In the genomic region with DNA sequence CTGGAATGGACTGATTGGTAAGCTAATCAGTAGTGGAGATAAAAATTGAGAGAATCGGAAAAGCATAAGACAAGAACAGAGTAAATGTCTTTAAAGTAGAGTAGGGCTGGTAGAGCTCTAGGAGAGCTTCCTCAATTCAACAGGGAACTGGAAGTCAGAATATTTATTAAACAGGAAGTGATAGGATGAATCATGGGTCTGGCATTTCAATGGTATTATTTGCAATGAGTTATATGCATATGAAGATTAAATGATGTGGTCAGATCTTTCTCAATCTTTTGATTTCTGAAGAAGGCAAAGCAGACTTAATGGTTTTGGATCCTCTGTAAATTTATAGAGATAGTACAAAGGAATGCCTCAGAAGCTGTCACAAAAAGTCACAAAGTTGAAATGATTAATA, we compare ENCODE assay signal across 20 cellular contexts.
DNase-seq lines count a peak whose midpoint lies in the region; ATAC-seq, FAIRE-seq and TF ChIP-seq lines count a peak whose summit lies in the region.
"Had no signal": no experiment of that assay in that cellular context is flagged by ENCODE, and none has a peak within 500 bp of the region (broad histone marks: within the 10 kb centered on the region; RNA-seq: fewer than 3 reads in every experiment).

No MANE protein-coding gene starts in this region.

- in situ Hi-C loops in K562 (cut with MboI): no loop called here

- H3K4me3 ChIP-seq in NB4 (ENCODE audit: low read depth, low read length): no peak overlapping the region
- H3K4me3 ChIP-seq in K562: no peak overlapping the region
- no peak overlapping the region for H3K4me3 ChIP-seq in CD4-positive, alpha-beta memory T cell (ENCODE audit: low read length in 2 of 2)
- H3K4me3 ChIP-seq: adrenal gland, GM12878, left ventricle myocardium inferior, psoas muscle had no signal

- no TSS peak for BruUV-seq in K562 (replicated peaks; lab: Mats Ljungman, UMichigan)

- no peak overlapping the region for H3K27ac Mint-ChIP-seq in CD4-positive, alpha-beta memory T cell
- no peak overlapping the region for H3K27ac Mint-ChIP-seq in activated naive CD8-positive, alpha-beta T cell treated with anti-CD3 and anti-CD28 coated beads for 36 hours
- H3K27ac Mint-ChIP-seq: activated CD4-positive, alpha-beta memory T cell treated with anti-CD3 and anti-CD28 coated beads, Interleukin-2, amount 10 ng/mL, durations not matched to agents 7 days and 5 days; activated T-helper 1 cell treated with anti-CD3 and anti-CD28 coated beads, Interleukin-12 subunit alpha, Interleukin-12 subunit beta, Interleukin-2, Interleukin-4 antibody, amounts not matched to agents 30 ng/mL and 10 ng/mL and 1 ng/mL, durations not matched to agents 14 hours and 24 hours and 36 hours; B cell; naive B cell had no signal

- no peaks in the 10 kb centered on the region for H3K36me3 ChIP-seq in K562 (ENCODE audit: control insufficient read depth, insufficient read depth, low read length)
- H3K36me3 ChIP-seq in CD4-positive, alpha-beta memory T cell (ENCODE audit: insufficient read depth, low read length): no peaks in the 10 kb centered on the region
- H3K36me3 ChIP-seq: adrenal gland, left ventricle myocardium inferior had no signal

- 44% methylated on average over 1 of the region's 1 CpG for WGBS in K562 (ENCODE audit: insufficient coverage, low coverage, missing lambda C conversion rate)

- H4K20me1 ChIP-seq in K562 (replicated peaks; ENCODE audit: control insufficient read depth, insufficient read depth, low read length): no peaks in the 10 kb centered on the region

- no peak overlapping the region for H3K4me3 Mint-ChIP-seq in CD4-positive, alpha-beta memory T cell
- H3K4me3 Mint-ChIP-seq in activated naive CD8-positive, alpha-beta T cell treated with anti-CD3 and anti-CD28 coated beads for 36 hours: no peak overlapping the region
- H3K4me3 Mint-ChIP-seq: activated CD4-positive, alpha-beta memory T cell treated with anti-CD3 and anti-CD28 coated beads, Interleukin-2, amount 10 ng/mL, durations not matched to agents 7 days and 5 days; activated T-helper 1 cell treated with anti-CD3 and anti-CD28 coated beads, Interleukin-12 subunit alpha, Interleukin-12 subunit beta, Interleukin-2, Interleukin-4 antibody, amounts not matched to agents 30 ng/mL and 10 ng/mL and 1 ng/mL, durations not matched to agents 14 hours and 24 hours and 36 hours; B cell; naive B cell had no signal

- ATAC-seq in K562 (no peak), GM19324 (IDR thresholded peaks at IDR 0.05; ENCODE audit: low FRiP score, unreplicated experiment) (no peak)
- ATAC-seq: GM12878, psoas muscle had no signal

- TF ChIP-seq CTCF in NB4 (IDR thresholded peaks at IDR 0.05; ENCODE audit: low read depth, low read length): no peak
- TF ChIP-seq CTCF in K562 (IDR thresholded peaks at IDR 0.05 in 2 of 3, conservative IDR thresholded peaks at IDR 0.05 in 1 of 3; ENCODE audit: insufficient read depth in 2 of 3, low read depth in 1 of 3, low read length in 3 of 3): no peak

- H3K9ac ChIP-seq in K562 (ENCODE audit: insufficient read depth in 1 of 2, low read depth in 2 of 2, low read length in 2 of 2): no peak overlapping the region

- no peaks in the 10 kb centered on the region for H3K4me1 Mint-ChIP-seq in CD4-positive, alpha-beta memory T cell
- H3K4me1 Mint-ChIP-seq in activated naive CD8-positive, alpha-beta T cell treated with anti-CD3 and anti-CD28 coated beads for 36 hours: no peaks in the 10 kb centered on the region
- H3K4me1 Mint-ChIP-seq: activated CD4-positive, alpha-beta memory T cell treated with anti-CD3 and anti-CD28 coated beads, Interleukin-2, amount 10 ng/mL, durations not matched to agents 7 days and 5 days; B cell; naive B cell had no signal

- H3K36me3 Mint-ChIP-seq in CD4-positive, alpha-beta memory T cell: no peaks in the 10 kb centered on the region
- no peaks in the 10 kb centered on the region for H3K36me3 Mint-ChIP-seq in activated naive CD8-positive, alpha-beta T cell treated with anti-CD3 and anti-CD28 coated beads for 36 hours
- H3K36me3 Mint-ChIP-seq: naive B cell had no signal

- intact Hi-C loops in K562 (cut with micrococcal nuclease): no loop called here
- intact Hi-C loops in CD4-positive, alpha-beta memory T cell (cut with micrococcal nuclease): no loop called here

- TF ChIP-seq POLR2A in NB4 (IDR thresholded peaks at IDR 0.05; ENCODE audit: extremely low read depth, insufficient read length) (no peak), K562 (conservative IDR thresholded peaks at IDR 0.05) (no peak)

- POLR2A ChIA-PET in K562 (lab: Yijun Ruan, JAX): no interaction called here
- POLR2A ChIA-PET in CD4-positive, alpha-beta memory T cell (lab: Charles Lee; ENCODE audit: partially characterized antibody): no interaction called here

- no peaks in the 10 kb centered on the region for H3K9me3 ChIP-seq in K562 (replicated peaks; ENCODE audit: control insufficient read depth, insufficient read depth, low read depth, low read length)
- H3K9me3 ChIP-seq in CD4-positive, alpha-beta memory T cell (ENCODE audit: control insufficient read depth in 1 of 2, low read length in 2 of 2): no peaks in the 10 kb centered on the region
- H3K9me3 ChIP-seq: adrenal gland, left ventricle myocardium inferior, psoas muscle had no signal

- peaks cover 0 to under 1% (median 0%) of the 10 kb centered on the region in 8 donors for H3K9me3 Mint-ChIP-seq in CD4-positive, alpha-beta memory T cell
- no peaks in the 10 kb centered on the region for H3K9me3 Mint-ChIP-seq in activated naive CD8-positive, alpha-beta T cell treated with anti-CD3 and anti-CD28 coated beads for 36 hours
- H3K9me3 Mint-ChIP-seq: activated CD4-positive, alpha-beta memory T cell treated with anti-CD3 and anti-CD28 coated beads, Interleukin-2, amount 10 ng/mL, durations not matched to agents 7 days and 5 days; activated T-helper 1 cell treated with anti-CD3 and anti-CD28 coated beads, Interleukin-12 subunit alpha, Interleukin-12 subunit beta, Interleukin-2, Interleukin-4 antibody, amounts not matched to agents 30 ng/mL and 10 ng/mL and 1 ng/mL, durations not matched to agents 14 hours and 24 hours and 36 hours had no signal

- H3K4me1 ChIP-seq in K562 (replicated peaks in 1 of 2; ENCODE audit: control insufficient read depth in 2 of 2, insufficient read depth in 2 of 2, low read length in 2 of 2): peaks cover 0 to 2% of the 10 kb centered on the region in 2 experiments; a peak in 1 of 5 replicates
- H3K4me1 ChIP-seq in CD4-positive, alpha-beta memory T cell (ENCODE audit: insufficient read depth, low read length): no peaks in the 10 kb centered on the region
- H3K4me1 ChIP-seq: adrenal gland, left ventricle myocardium inferior, psoas muscle had no signal

- TF ChIP-seq RAD21 in K562 (CRISPR knock-in tag; conservative IDR thresholded peaks at IDR 0.05 in 1 of 2, IDR thresholded peaks at IDR 0.05 in 1 of 2): no peak

- no peaks in the 10 kb centered on the region for H3K79me2 ChIP-seq in K562 (ENCODE audit: control insufficient read depth, insufficient read depth, low read length)

- peak; percentile 47 for DNase-seq in EL
- peak; percentile 21 for DNase-seq in NB4 (ENCODE audit: low read depth)
- DNase-seq in K562 (ENCODE audit: extremely low read depth in 1 of 4, low spot score in 3 of 4): no peak
- peak; percentile 50 for DNase-seq in kidney tubule cell (ENCODE audit: low spot score)
- no peak for DNase-seq in DMS 273 treated with DMSO at 0.1 percent for 48 hours (lab: John Stamatoyannopoulos, UW)
- no peak for DNase-seq in CD4-positive, alpha-beta memory T cell
- DNase-seq in activated naive CD8-positive, alpha-beta T cell treated with anti-CD3 and anti-CD28 coated beads for 36 hours: no peak
- DNase-seq: activated CD4-positive, alpha-beta memory T cell treated with anti-CD3 and anti-CD28 coated beads, Interleukin-2, amount 10 ng/mL, durations not matched to agents 7 days and 5 days; adrenal gland; KG1; left ventricle myocardium inferior; naive B cell; NCI-H1694 treated with DMSO at 0.1 percent for 48 hours; NCI-H524; psoas muscle had no signal

- peak overlapping the region; percentile 69 for H2AFZ ChIP-seq in K562 (ENCODE audit: low read depth, low read length)

- no peak for FAIRE-seq in K562 (lab: Jason Lieb, UNC)
- FAIRE-seq: colon, GM12878 had no signal

- CTCF ChIA-PET in K562 (lab: Yijun Ruan, JAX; ENCODE audit: low intra/inter-chr PET ratio): interaction anchor here (0.5 kb wide), 1 partner anchor 402 kb away, joined by 3 read pairs; no protein-coding TSS in a partner anchor
- CTCF ChIA-PET in CD4-positive, alpha-beta memory T cell (lab: Charles Lee; ENCODE audit: partially characterized antibody): no interaction called here

- no peak for TF ChIP-seq EP300 in K562 (IDR thresholded peaks at IDR 0.05; ENCODE audit: low read length)

- H3K27me3 ChIP-seq in K562 (ENCODE audit: control insufficient read depth in 2 of 2, insufficient read depth in 2 of 2, low read length in 2 of 2): no peaks in the 10 kb centered on the region
- H3K27me3 ChIP-seq in CD4-positive, alpha-beta memory T cell (ENCODE audit: insufficient read depth, low read length): no peaks in the 10 kb centered on the region
- H3K27me3 ChIP-seq: adrenal gland had no signal

- H3K27me3 Mint-ChIP-seq in CD4-positive, alpha-beta memory T cell: no peaks in the 10 kb centered on the region
- peaks cover 4% of the 10 kb centered on the region for H3K27me3 Mint-ChIP-seq in activated naive CD8-positive, alpha-beta T cell treated with anti-CD3 and anti-CD28 coated beads for 36 hours
- H3K27me3 Mint-ChIP-seq: activated CD4-positive, alpha-beta memory T cell treated with anti-CD3 and anti-CD28 coated beads, Interleukin-2, amount 10 ng/mL, durations not matched to agents 7 days and 5 days had no signal

- H3K27ac ChIP-seq in K562 (ENCODE audit: extremely low read depth, low read depth, low read length): no peak overlapping the region
- H3K27ac ChIP-seq in CD4-positive, alpha-beta memory T cell (ENCODE audit: low read depth, low read length): no peak overlapping the region
- H3K27ac ChIP-seq: adrenal gland, left ventricle myocardium inferior, psoas muscle had no signal

- no peaks in the 10 kb centered on the region for H3K9me1 ChIP-seq in K562 (ENCODE audit: control insufficient read depth, insufficient read depth, low read length)

- no peak overlapping the region for H3K4me2 ChIP-seq in K562 (ENCODE audit: insufficient read depth, low read length)

TF ChIP-seq in K562, 482 proteins besides CTCF, POLR2A, EP300 and RAD21 (continues in another document):
- TF ChIP-seq SNRNP70 (optimal IDR thresholded peaks at IDR 0.05; ENCODE audit: low read depth, low read length): no peak
- TF ChIP-seq ZNF766 (CRISPR knock-in tag; conservative IDR thresholded peaks at IDR 0.05): no peak
- TF ChIP-seq DDX20 (tag; IDR thresholded peaks at IDR 0.05; ENCODE audit: low read depth): no peak
- no peak for TF ChIP-seq MTA1 (IDR thresholded peaks at IDR 0.05; ENCODE audit: borderline replicate concordance)

Comparison
In these comparisons a context has a peak if more than half of its experiments do, and no peak if none do; other contexts are left out.
1. DNase-seq: peak in EL (single experiment), NB4 (single experiment) and kidney tubule cell (single experiment); none in K562 (0 of 4), DMS 273 treated with DMSO at 0.1 percent for 48 hours (single experiment), CD4-positive, alpha-beta memory T cell (0 of 5) and activated naive CD8-positive, alpha-beta T cell treated with anti-CD3 and anti-CD28 coated beads for 36 hours (single experiment).